Comparison of ENCODE assay signal across 8 cellular contexts in the genomic region with DNA sequence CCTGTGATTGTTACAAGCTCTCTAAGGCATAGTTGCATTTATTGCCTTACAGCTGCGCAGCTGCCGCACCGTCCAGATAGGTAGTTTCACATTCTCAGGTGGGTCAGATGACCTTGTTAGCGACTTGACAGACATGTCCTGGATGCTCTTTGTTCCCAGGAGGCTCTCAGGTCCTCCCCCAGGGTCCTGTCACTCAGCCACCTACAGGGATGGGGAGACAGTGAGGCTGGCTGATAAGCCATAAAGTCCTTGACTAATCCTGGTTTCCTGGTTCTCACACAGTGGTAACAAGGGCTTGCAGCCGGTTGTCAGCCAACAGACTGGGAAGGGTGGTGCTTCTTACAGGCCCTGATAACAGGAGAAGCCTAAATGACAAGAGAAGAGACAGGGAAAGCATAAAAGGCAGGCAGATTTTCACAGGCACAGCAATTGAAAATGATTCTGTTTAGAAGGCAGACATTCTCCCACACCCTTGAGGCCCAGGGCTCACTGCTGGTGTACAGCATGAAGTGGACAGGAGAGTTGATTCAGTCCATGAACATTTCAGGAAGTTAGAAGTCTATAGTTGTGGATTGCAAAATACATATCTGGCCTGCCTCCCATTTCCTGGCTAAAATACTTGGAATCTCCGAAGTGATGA. TPM values are rescaled to one million over a fixed set of nuclear protein-coding genes. Genes with fewer than 3 reads are reported as not detected.
DNase-seq lines count a peak whose midpoint lies in the region; ATAC-seq and TF ChIP-seq lines count a peak whose summit lies in the region.

No MANE protein-coding gene starts in this region.

- no peaks in the 10 kb centered on the region for H3K27me3 ChIP-seq in RWPE2 (ENCODE audit: insufficient read depth, poor library complexity, severe bottlenecking)
- no peaks in the 10 kb centered on the region for H3K27me3 ChIP-seq in psoas muscle (ENCODE audit: insufficient read depth in 3 of 3, low read length in 2 of 3)

- H3K9me3 ChIP-seq in RWPE2 (ENCODE audit: severe bottlenecking): no peaks in the 10 kb centered on the region
- no peaks in the 10 kb centered on the region for H3K9me3 ChIP-seq in psoas muscle

- intact Hi-C loops in psoas muscle (cut with DNase I): loop anchor here in 1 of 2 donors (2.0 to 10.0 kb wide), 2 partner anchors 17 to 351 kb away; a partner anchor contains a TSS

- ATAC-seq in RWPE2 (ENCODE audit: low read depth): peak; percentile 38; the same call in 2 of the 3 replicates
- ATAC-seq in psoas muscle: no peak
- ATAC-seq in GM21390 (IDR thresholded peaks at IDR 0.05; ENCODE audit: unreplicated experiment): no peak
- no peak for ATAC-seq in HG03097 (IDR thresholded peaks at IDR 0.05; ENCODE audit: low FRiP score, unreplicated experiment)

- H3K27ac ChIP-seq in RWPE2 (ENCODE audit: poor library complexity, severe bottlenecking): peak overlapping the region; percentile 73
- H3K27ac ChIP-seq in psoas muscle: peak overlapping the region; percentile 100

- DNase-seq in GM12865 (ENCODE audit: low read depth) (no peak), RWPE2 (ENCODE audit: low spot score) (no peak), fibroblast of mammary gland (ENCODE audit: low read depth) (peak; percentile 81), psoas muscle (peak; percentile 19 to 28), GF-D8 (lab: John Stamatoyannopoulos, UW) (no peak), NOMO-1 treated with dmso at 0.1 percent for 144 hours (lab: John Stamatoyannopoulos, UW; ENCODE audit: unreplicated experiment) (no peak)

- H3K4me1 ChIP-seq in RWPE2 (ENCODE audit: insufficient read depth, poor library complexity, severe bottlenecking) (peaks cover 44% of the 10 kb centered on the region), psoas muscle (peaks cover 73% of the 10 kb centered on the region)

- H3K4me3 ChIP-seq in GM12865 (ENCODE audit: low read depth, low read length) (peak overlapping the region; percentile 80; the same call in 1 of the 2 replicates), RWPE2 (ENCODE audit: severe bottlenecking) (no peak overlapping the region), fibroblast of mammary gland (ENCODE audit: control insufficient read depth, low read depth, low read length) (peak overlapping the region; percentile 96), psoas muscle (peak overlapping the region; percentile 99)

- H3K36me3 ChIP-seq in RWPE2 (ENCODE audit: low read depth) (peaks cover 29% of the 10 kb centered on the region), psoas muscle (ENCODE audit: insufficient read depth in 1 of 2, low read depth in 1 of 2) (peaks cover 0 to 5% of the 10 kb centered on the region in 2 donors)

- 27 to 40% (median 34%) methylated on average over 6 of the region's 6 CpGs for WGBS in psoas muscle, 3 donors

- no peak for TF ChIP-seq CTCF in GM12865 (IDR thresholded peaks at IDR 0.05; ENCODE audit: insufficient read depth, low read depth, low read length, missing control alignments)
- no peak for TF ChIP-seq CTCF in RWPE2 (IDR thresholded peaks at IDR 0.05; ENCODE audit: poor library complexity, severe bottlenecking)
- no peak for TF ChIP-seq CTCF in fibroblast of mammary gland (conservative IDR thresholded peaks at IDR 0.05; ENCODE audit: control insufficient read depth, insufficient read depth, low read depth, low read length)
- TF ChIP-seq CTCF in psoas muscle (IDR thresholded peaks at IDR 0.05): no peak

RNA-seq across cellular contexts. Expression of a gene that starts 2.9 kb away (rescaled TPM):
- total RNA-seq in psoas muscle: 100 to 1,000 TPM; 176 to 328 (median 256) TPM
- 100 to 1,000 TPM; 257 to 612 (median 345) TPM for polyA plus RNA-seq in psoas muscle

RNA-seq across cellular contexts. Expression of a gene that starts 17.7 kb away (rescaled TPM):
- 1 to 10 TPM; 3.6 to 6.5 (median 5.1) TPM for total RNA-seq in psoas muscle
- polyA plus RNA-seq in psoas muscle: 1 to 10 TPM; 5.7 to 8.2 (median 7.8) TPM

RNA-seq across cellular contexts. Expression of a gene that starts 23.7 kb away (rescaled TPM):
- total RNA-seq in psoas muscle: 10 to 100 TPM; 35.7 to 43.4 (median 39.2) TPM
- polyA plus RNA-seq in psoas muscle: 10 to 100 TPM; 70.9 to 86.2 (median 81.8) TPM

RNA-seq across cellular contexts. Expression of a gene that starts 54.7 kb away (rescaled TPM):
- 100 to 1,000 TPM in 1 of 4 donors, 10 to 100 TPM in 3; 90.2 to 122 (median 92.8) TPM for total RNA-seq in psoas muscle
- polyA plus RNA-seq in psoas muscle: 100 to 1,000 TPM; 161 to 271 (median 166) TPM

Comparison
In these comparisons a context has a peak if more than half of its experiments do, and no peak if none do; other contexts are left out.
1. DNase-seq: peak in fibroblast of mammary gland (single experiment) and psoas muscle (2 of 2); none in GM12865 (single experiment), RWPE2 (single experiment), GF-D8 (single experiment) and NOMO-1 treated with dmso at 0.1 percent for 144 hours (single experiment).